Comparison of ENCODE assay signal across 25 cellular contexts in the genomic region with DNA sequence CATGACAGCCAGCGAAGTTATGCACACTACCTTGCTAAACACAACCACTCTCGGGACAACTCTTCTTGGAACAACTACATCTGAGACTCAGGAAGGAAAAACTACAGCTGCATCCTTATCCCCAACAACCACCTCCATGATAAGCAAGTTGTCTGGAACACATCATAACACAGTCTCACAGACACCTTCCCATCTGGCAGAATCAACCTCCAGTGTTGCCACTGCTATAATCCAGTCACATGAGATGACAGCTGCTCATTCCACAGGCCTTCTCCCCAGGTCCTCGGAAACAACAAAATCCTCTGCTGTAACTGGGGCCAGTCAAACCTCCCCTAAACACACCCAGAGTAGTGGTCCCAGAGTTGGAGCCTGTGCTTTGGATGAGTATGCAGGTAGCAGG. TPM values are rescaled to one million over a fixed set of nuclear protein-coding genes. Genes with fewer than 3 reads are reported as not detected.
"Had no signal": no experiment of that assay in that cellular context is flagged by ENCODE, and none has a peak within 500 bp of the region (broad histone marks: within the 10 kb centered on the region; RNA-seq: fewer than 3 reads in every experiment).

No MANE protein-coding gene starts in this region.

- ATAC-seq: activated CD8-positive, alpha-beta T cell treated with anti-CD3 and anti-CD28 coated beads, Interleukin-2, amount 10 ng/mL, durations not matched to agents 7 days and 5 days; activated naive CD4-positive, alpha-beta T cell treated with anti-CD3 and anti-CD28 coated beads, Interleukin-2, amount 50 U/mL, for 72 hours; left lung; stimulated activated naive CD8-positive, alpha-beta T cell treated with anti-CD3 and anti-CD28 coated beads, Interleukin-15, Interleukin-2, amounts not matched to agents 100 U/mL and 50 U/mL, for 24 hours; upper lobe of right lung had no signal

- H3K4me1 ChIP-seq: left lung, upper lobe of right lung had no signal

- DNase-seq: activated CD4-positive, alpha-beta T cell treated with anti-CD3 and anti-CD28 coated beads, Interleukin-2, amount 10 ng/mL, durations not matched to agents 7 days and 5 days; activated CD4-positive, CD25-positive, alpha-beta regulatory T cell treated with anti-CD3 and anti-CD28 coated beads, Interleukin-2, amount 50 U/mL, for 72 hours; activated CD8-positive, alpha-beta T cell treated with anti-CD3 and anti-CD28 coated beads, Interleukin-2, amount 10 ng/mL, durations not matched to agents 7 days and 5 days; aorta; caudate nucleus; effector CD4-positive, alpha-beta T cell; immature natural killer cell; left lung; mammary epithelial cell; nephron progenitor cell; stimulated activated CD4-positive, alpha-beta T cell treated with anti-CD3 and anti-CD28 coated beads, Interleukin-4, amount 100 ng/mL, for 24 hours; stimulated activated naive CD8-positive, alpha-beta T cell treated with anti-CD3 and anti-CD28 coated beads, Interleukin-15, Interleukin-2, amounts not matched to agents 100 U/mL and 50 U/mL, for 24 hours; substantia nigra; T-helper 1 cell; thyroid gland; upper lobe of right lung; WERI-Rb-1 had no signal

- H3K4me3 ChIP-seq: left lung, thyroid gland, upper lobe of right lung had no signal

- H3K27ac ChIP-seq: left lung, thyroid gland, upper lobe of right lung, WERI-Rb-1 had no signal

- H3K27me3 ChIP-seq: left lung, thyroid gland, upper lobe of right lung had no signal

- H3K36me3 ChIP-seq: left lung, thyroid gland, upper lobe of right lung, WERI-Rb-1 had no signal

- H3K9me3 ChIP-seq: left lung, thyroid gland, upper lobe of right lung had no signal

RNA-seq across cellular contexts. Expression of a gene that starts 20.1 kb away (rescaled TPM):
- total RNA-seq: activated CD4-positive, alpha-beta T cell treated with anti-CD3 and anti-CD28 coated beads, Interleukin-2, amount 10 ng/mL, durations not matched to agents 7 days and 5 days; activated CD8-positive, alpha-beta T cell treated with anti-CD3 and anti-CD28 coated beads, Interleukin-2, amount 10 ng/mL, durations not matched to agents 7 days and 5 days; activated naive CD4-positive, alpha-beta T cell treated with anti-CD3 and anti-CD28 coated beads, Interleukin-2, amount 50 U/mL, for 72 hours; aorta; epithelial cell of proximal tubule; fibroblast of villous mesenchyme; left lung; mammary epithelial cell; omental fat pad; posterior vena cava; renal cortical epithelial cell; thyroid gland; upper lobe of right lung had no signal
- polyA plus RNA-seq: adipose tissue, aorta, immature natural killer cell, mammary epithelial cell had no signal

RNA-seq across cellular contexts. Expression of a gene that starts 33.2 kb away (rescaled TPM):
- total RNA-seq: fibroblast of villous mesenchyme had no signal
- polyA plus RNA-seq: immature natural killer cell had no signal

RNA-seq across cellular contexts. Expression of a gene that starts 38.8 kb away (rescaled TPM):
- total RNA-seq: activated CD4-positive, alpha-beta T cell treated with anti-CD3 and anti-CD28 coated beads, Interleukin-2, amount 10 ng/mL, durations not matched to agents 7 days and 5 days; activated CD8-positive, alpha-beta T cell treated with anti-CD3 and anti-CD28 coated beads, Interleukin-2, amount 10 ng/mL, durations not matched to agents 7 days and 5 days; activated naive CD4-positive, alpha-beta T cell treated with anti-CD3 and anti-CD28 coated beads, Interleukin-2, amount 50 U/mL, for 72 hours; aorta; epithelial cell of proximal tubule; fibroblast of villous mesenchyme; kidney epithelial cell; left lung; omental fat pad; posterior vena cava; renal cortical epithelial cell; upper lobe of right lung had no signal
- polyA plus RNA-seq: mammary epithelial cell had no signal
